ENCODE assay signal across 1 cellular context in the genomic region with DNA sequence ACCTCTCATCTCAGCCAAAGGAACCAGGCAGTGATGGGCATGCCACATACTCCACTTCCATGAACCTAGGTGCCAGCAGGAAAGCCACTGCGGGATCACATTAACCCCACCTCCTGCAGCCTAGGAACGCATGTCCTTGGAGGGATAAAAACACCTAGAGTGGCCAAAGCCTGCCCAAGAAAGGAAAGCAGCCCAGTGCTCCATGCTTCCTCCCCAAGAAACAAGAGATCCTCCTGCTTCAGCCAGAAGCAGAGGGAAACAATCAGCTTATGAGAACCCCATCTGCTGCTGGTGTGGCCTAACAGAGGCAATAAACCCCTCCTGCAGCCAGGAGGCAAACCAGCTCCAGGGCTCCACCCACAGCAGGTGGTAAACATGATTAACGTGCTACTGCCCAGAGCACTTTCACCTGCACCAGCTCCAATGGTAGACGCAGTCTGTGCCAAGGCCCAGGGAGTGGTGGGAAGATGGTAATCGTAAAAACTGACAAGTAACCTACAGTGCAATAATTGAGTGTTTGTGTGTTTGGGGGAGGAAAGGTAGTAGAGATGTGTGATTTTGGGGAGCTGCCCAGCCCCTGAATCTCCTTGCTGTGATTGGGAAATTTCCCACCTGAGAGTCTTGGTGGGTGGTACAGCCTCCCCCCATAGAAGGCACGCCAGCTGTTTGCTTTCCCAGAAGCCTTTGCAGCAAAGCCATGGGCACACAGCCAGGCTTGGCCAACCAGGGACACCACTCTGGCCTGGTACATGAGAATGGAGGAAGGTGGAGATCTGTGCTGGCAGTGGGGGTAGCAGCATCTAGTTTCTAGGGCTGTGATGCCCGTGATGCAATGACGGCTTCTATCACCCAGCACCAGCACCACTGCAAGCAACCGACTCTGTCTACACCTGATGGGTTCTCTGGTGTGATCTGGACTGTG.
TF ChIP-seq lines count a peak whose summit lies in the region.

No MANE protein-coding gene starts in this region.

TF ChIP-seq in HepG2, 621 proteins besides CTCF, POLR2A, EP300 and RAD21 (continued from another document):
- peak; percentile 29; the same call in 1 of the 2 replicates for TF ChIP-seq STAG1 (CRISPR knock-in tag; IDR thresholded peaks at IDR 0.05)
